Comparison of ENCODE assay signal across 8 cellular contexts in the genomic region with DNA sequence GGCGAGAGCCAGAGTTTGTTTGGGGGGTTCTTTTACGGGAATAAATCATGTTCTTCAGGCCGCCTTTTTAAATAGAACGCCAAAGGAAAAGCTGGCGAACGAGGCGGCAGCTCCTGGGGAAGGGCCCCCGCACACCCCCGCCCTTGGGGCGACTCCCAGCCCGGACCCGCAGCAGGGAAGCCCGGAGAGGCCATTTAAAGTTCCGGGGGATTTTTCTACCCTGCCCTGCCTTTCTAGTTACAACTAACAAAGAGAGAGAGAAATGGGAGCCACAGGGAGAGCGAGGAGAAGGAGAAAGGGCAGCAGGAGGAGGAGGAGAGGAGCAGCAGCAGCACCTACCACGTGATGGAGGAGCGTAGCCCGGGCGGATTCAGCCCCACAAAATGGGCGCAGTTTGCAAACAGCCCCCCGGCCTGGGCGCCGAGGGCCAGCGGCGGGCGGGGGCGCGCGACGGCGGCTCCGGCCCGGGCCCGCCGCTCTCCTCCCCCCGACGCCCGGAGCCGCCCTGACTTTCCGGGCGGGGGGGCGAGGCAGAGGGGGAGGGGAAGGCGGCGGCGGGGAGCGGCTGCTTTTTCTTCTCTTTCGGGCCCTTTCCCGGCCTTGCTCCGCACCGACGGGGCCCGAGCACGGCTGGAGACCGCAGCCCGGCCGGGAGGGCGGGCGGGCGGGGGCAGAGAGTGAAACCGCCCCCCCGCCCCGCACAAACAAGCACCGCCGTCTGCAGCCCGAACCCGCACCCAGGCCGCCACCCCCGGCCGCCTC. TPM values are rescaled to one million over a fixed set of nuclear protein-coding genes. Genes with fewer than 3 reads are reported as not detected.
A peak's percentile ranks its signal among the peaks of the same experiment; 100 is the strongest.
DNase-seq lines count a peak whose midpoint lies in the region; ATAC-seq and TF ChIP-seq lines count a peak whose summit lies in the region.

No MANE protein-coding gene starts in this region.

- peaks cover 43 to 52% of the 10 kb centered on the region in 2 donors for H3K4me1 ChIP-seq in thyroid gland

- TF ChIP-seq CTCF in glutamatergic neuron (IDR thresholded peaks at IDR 0.05; ENCODE audit: partially characterized antibody, unreplicated experiment), result no peak
- TF ChIP-seq CTCF in osteocyte (IDR thresholded peaks at IDR 0.05), result no peak
- no peak for TF ChIP-seq CTCF in thyroid gland (IDR thresholded peaks at IDR 0.05)

- peak overlapping the region; percentile 100 for H3K27ac ChIP-seq in thyroid gland

- ATAC-seq in activated naive CD4-positive, alpha-beta T cell treated with anti-CD3 and anti-CD28 coated beads, Interleukin-2, amount 50 U/mL, for 72 hours, result peak; percentile 12 to 32

- DNase-seq in G401 (ENCODE audit: low spot score) (peak; percentile 77), H7 (peak; percentile 91), M059J (ENCODE audit: low read depth) (peak; percentile 78), SK-MEL-5 (ENCODE audit: low read depth, low spot score) (peak; percentile 80), glutamatergic neuron (peak; percentile 89), osteocyte (ENCODE audit: extremely low spot score, unreplicated experiment) (peak; percentile 91), thyroid gland (peak; percentile 69 to 73)
- DNase-seq in activated naive CD4-positive, alpha-beta T cell treated with anti-CD3 and anti-CD28 coated beads, Interleukin-2, amount 50 U/mL, for 72 hours (ENCODE audit: low spot score in 2 of 2), result peak; percentile 55 to 79

- H3K9me3 ChIP-seq in thyroid gland, result no peaks in the 10 kb centered on the region

- peak overlapping the region; percentile 98 for H3K4me3 Mint-ChIP-seq in glutamatergic neuron (ENCODE audit: unreplicated experiment)
- peak overlapping the region; percentile 92 for H3K4me3 Mint-ChIP-seq in osteocyte (ENCODE audit: unreplicated experiment)

- H3K9me3 Mint-ChIP-seq in activated naive CD4-positive, alpha-beta T cell treated with anti-CD3 and anti-CD28 coated beads, Interleukin-2, amount 50 U/mL, for 72 hours, result no peaks in the 10 kb centered on the region
- peaks cover 22% of the 10 kb centered on the region for H3K9me3 Mint-ChIP-seq in glutamatergic neuron (ENCODE audit: unreplicated experiment)
- H3K9me3 Mint-ChIP-seq in osteocyte (ENCODE audit: unreplicated experiment), result no peaks in the 10 kb centered on the region

- peak in 1 of 2 donors; percentile 41 for TF ChIP-seq POLR2A in thyroid gland (IDR thresholded peaks at IDR 0.05)

- H3K27me3 ChIP-seq in H7 (ENCODE audit: control insufficient read depth, insufficient read depth, low read length), result no peaks in the 10 kb centered on the region
- no peaks in the 10 kb centered on the region for H3K27me3 ChIP-seq in thyroid gland

- peak overlapping the region; percentile 83 for H3K4me3 ChIP-seq in H7 (ENCODE audit: insufficient read depth, low read depth, low read length)
- H3K4me3 ChIP-seq in thyroid gland (replicated peaks in 1 of 3), result peak overlapping the region; percentile 91 to 98 (median 93)

- H3K36me3 Mint-ChIP-seq in activated naive CD4-positive, alpha-beta T cell treated with anti-CD3 and anti-CD28 coated beads, Interleukin-2, amount 50 U/mL, for 72 hours, result peaks cover 19 to 30% of the 10 kb centered on the region in 2 donors
- H3K36me3 Mint-ChIP-seq in glutamatergic neuron (ENCODE audit: unreplicated experiment) (peaks cover 7% of the 10 kb centered on the region), osteocyte (ENCODE audit: unreplicated experiment) (peaks cover 3% of the 10 kb centered on the region)

- peaks cover 12% of the 10 kb centered on the region for H3K27me3 Mint-ChIP-seq in glutamatergic neuron (ENCODE audit: unreplicated experiment)
- H3K27me3 Mint-ChIP-seq in osteocyte (ENCODE audit: unreplicated experiment), result no peaks in the 10 kb centered on the region

- 0 to 1% methylated on average over 29 to 30 of the region's 69 CpGs for WGBS in thyroid gland, 2 donors

- no peaks in the 10 kb centered on the region; the same call in 1 of the 2 replicates for H3K36me3 ChIP-seq in H7 (replicated peaks; ENCODE audit: control insufficient read depth, insufficient read depth, low read length)
- H3K36me3 ChIP-seq in thyroid gland, result no peaks in the 10 kb centered on the region

- intact Hi-C loops in thyroid gland (cut with DNase I), result loop anchor here (5.0 kb wide), 1 partner anchor 155 kb away; no protein-coding TSS in a partner anchor

- in situ Hi-C loops in G401 (cut with HindIII; ENCODE audit: low sequenced_read_pairs), result no loop called here
- in situ Hi-C loops in SK-MEL-5 (cut with HindIII; ENCODE audit: low pct_unique_long_range_greater_than_20kb, low sequenced_read_pairs), result no loop called here

- peaks cover 29% of the 10 kb centered on the region for H3K4me1 Mint-ChIP-seq in glutamatergic neuron (ENCODE audit: low read depth, unreplicated experiment)
- peaks cover 53% of the 10 kb centered on the region for H3K4me1 Mint-ChIP-seq in osteocyte (ENCODE audit: unreplicated experiment)

- H3K27ac Mint-ChIP-seq in activated naive CD4-positive, alpha-beta T cell treated with anti-CD3 and anti-CD28 coated beads, Interleukin-2, amount 50 U/mL, for 72 hours, result peak overlapping the region; percentile 94 to 98
- H3K27ac Mint-ChIP-seq in glutamatergic neuron (ENCODE audit: unreplicated experiment), result peak overlapping the region; percentile 99
- H3K27ac Mint-ChIP-seq in osteocyte (ENCODE audit: unreplicated experiment), result peak overlapping the region; percentile 82

RNA-seq across cellular contexts. Expression of a gene that starts 0.6 kb away (rescaled TPM):
- total RNA-seq in G401 (2014; rRNA removed; shearing (Covaris generic)), result 32.1 and 41.7 TPM in 2 replicates
- 35.2 and 41.4 TPM in 2 replicates for total RNA-seq in H7 (2014; rRNA removed; shearing (Covaris generic))
- total RNA-seq in M059J (2014; rRNA removed; shearing (Covaris generic)), result 18.4 and 30.7 TPM in 2 replicates
- total RNA-seq in SK-MEL-5 (2014; rRNA removed; shearing (Covaris generic)), result 34.7 and 35.6 TPM in 2 replicates
- polyA plus RNA-seq in SK-MEL-5 (2015; cell fraction: cytosol; rRNA removed), result 27.4 and 38.8 TPM in 2 replicates
- polyA plus RNA-seq in SK-MEL-5 (2015; cell fraction: nucleus; rRNA removed), result 79.1 and 96.4 TPM in 2 replicates
- 10 to 100 TPM; 74.7 to 87.3 TPM for total RNA-seq in activated naive CD4-positive, alpha-beta T cell treated with anti-CD3 and anti-CD28 coated beads, Interleukin-2, amount 50 U/mL, for 72 hours
- total RNA-seq in glutamatergic neuron (ENCODE audit: unreplicated experiment) (191 TPM), osteocyte (99.0 and 102 TPM in 2 replicates), thyroid gland (100 to 1,000 TPM in 3 of 4 donors, 10 to 100 TPM in 1; 90.7 to 209 (median 124) TPM)

Comparison
In these comparisons a context has a peak if more than half of its experiments do, and no peak if none do; other contexts are left out.
1. Peak in every context shown above with its lines: DNase-seq, ATAC-seq, H3K4me3 ChIP-seq and H3K27ac ChIP-seq.